In the genomic region with DNA sequence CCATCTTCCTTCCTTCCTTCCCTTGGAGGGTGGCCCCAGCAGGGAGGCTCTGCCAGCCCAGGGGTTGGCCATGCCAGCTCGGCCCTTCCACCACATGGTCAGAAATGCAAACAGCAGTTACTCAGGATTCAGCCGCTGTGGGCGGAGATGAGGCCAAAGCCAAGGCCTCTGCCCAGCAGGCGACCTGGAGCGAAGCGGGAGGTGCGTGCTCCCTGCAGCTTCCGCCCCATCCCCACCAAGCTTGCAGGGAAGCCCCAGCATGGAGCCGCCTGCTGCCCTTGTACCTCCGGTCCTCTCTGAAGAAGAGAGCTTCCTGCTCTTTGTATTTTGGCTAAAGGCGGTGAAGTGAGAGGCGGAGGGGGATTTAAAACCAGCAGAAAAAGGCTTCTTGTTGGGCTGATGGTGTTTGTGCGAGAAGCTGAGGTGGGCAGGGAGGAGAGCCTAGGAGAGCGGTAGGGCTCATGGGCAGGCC, we compare ENCODE assay signal across 14 cellular contexts. TPM values are rescaled to one million over a fixed set of nuclear protein-coding genes. Genes with fewer than 3 reads are reported as not detected.
DNase-seq lines count a peak whose midpoint lies in the region; ATAC-seq, FAIRE-seq and TF ChIP-seq lines count a peak whose summit lies in the region.
"Had no signal": no experiment of that assay in that cellular context is flagged by ENCODE, and none has a peak within 500 bp of the region (broad histone marks: within the 10 kb centered on the region; RNA-seq: fewer than 3 reads in every experiment).

No MANE protein-coding gene starts in this region.

- H3K4me2 ChIP-seq in IMR-90 (ENCODE audit: low read depth, low read length), result no peak overlapping the region

- DNase-seq in AG09309 (ENCODE audit: low read depth), result no peak
- DNase-seq in IMR-90, result no peak
- DNase-seq in astrocyte of the hippocampus (ENCODE audit: low read depth, low spot score), result peak; percentile 68
- peak; percentile 86 to 88 (median 88) for DNase-seq in right lobe of liver
- no peak for DNase-seq in activated T-cell treated with anti-CD3 and anti-CD28 coated beads, Interleukin-2, amount 50 U/mL, for 72 hours
- no peak for DNase-seq in D721Med (ENCODE audit: insufficient read length, low spot score)
- DNase-seq in NOMO-1 treated with DMSO at 0.1 percent for 48 hours (lab: John Stamatoyannopoulos, UW; ENCODE audit: unreplicated experiment), result no peak
- DNase-seq: CD8-positive, alpha-beta T cell; thyroid gland had no signal

- peak overlapping the region; percentile 10 for H4K5ac ChIP-seq in IMR-90 (ENCODE audit: low read depth, low read length)

- peak overlapping the region; percentile 47 for H2AK5ac ChIP-seq in IMR-90 (ENCODE audit: low read depth, low read length)

- H3K27ac Mint-ChIP-seq in activated T-cell treated with anti-CD3 and anti-CD28 coated beads, Interleukin-2, amount 50 U/mL, for 72 hours, result no peak overlapping the region
- H3K27ac Mint-ChIP-seq: activated T-helper 1 cell treated with anti-CD3 and anti-CD28 coated beads, Interleukin-12 subunit alpha, Interleukin-12 subunit beta, Interleukin-2, Interleukin-4 antibody, amounts not matched to agents 30 ng/mL and 10 ng/mL and 1 ng/mL, durations not matched to agents 14 hours and 24 hours and 36 hours; CD8-positive, alpha-beta T cell; T-helper 2 cell treated with Interferon-gamma antibody and Interleukin-4, amounts not matched to agents 5 μg/mL and 100 μg/mL, for 36 hours had no signal

- H3K36me3 ChIP-seq in IMR-90 (ENCODE audit: control insufficient read depth, insufficient read depth, low read length) (peaks cover 8% of the 10 kb centered on the region; the same call in 1 of the 2 replicates), right lobe of liver (peaks cover 0 to 31% (median 6%) of the 10 kb centered on the region in 4 donors)

- CTCF ChIA-PET in IMR-90 (lab: Yijun Ruan, JAX), result interaction anchor here (0.6 kb wide), 2 partner anchors 13 to 827 kb away, joined by 3 read pairs; no protein-coding TSS in a partner anchor

- peak overlapping the region; percentile 67 for H3K14ac ChIP-seq in IMR-90 (replicated peaks; ENCODE audit: low read depth, low read length)

- H3K4me1 ChIP-seq in IMR-90 (ENCODE audit: control insufficient read depth, insufficient read depth, low read length) (peaks cover 17% of the 10 kb centered on the region), right lobe of liver (peaks cover 0 to 18% (median 9%) of the 10 kb centered on the region in 4 donors)

- TF ChIP-seq RAD21 in IMR-90 (IDR thresholded peaks at IDR 0.05; ENCODE audit: low read length), result 0 out of 2 replicates have a peak, but pooled peaks have one; percentile 5

- TF ChIP-seq CTCF in AG09309 (IDR thresholded peaks at IDR 0.05; ENCODE audit: control insufficient read depth, insufficient read depth, low read depth, low read length, missing control alignments), result peak; percentile 0
- peak; percentile 9; the same call in 1 of the 2 replicates for TF ChIP-seq CTCF in IMR-90 (conservative IDR thresholded peaks at IDR 0.05; ENCODE audit: low read depth, low read length)
- TF ChIP-seq CTCF in right lobe of liver (IDR thresholded peaks at IDR 0.05), result peak; percentile 13 to 42 (median 22)
- TF ChIP-seq CTCF in D721Med (IDR thresholded peaks at IDR 0.05; ENCODE audit: insufficient read depth, missing control alignments), result no peak

- intact Hi-C loops in IMR-90 (cut with micrococcal nuclease) (no loop called here), right lobe of liver (cut with DNase I) (no loop called here)

- POLR2A ChIA-PET in IMR-90 (lab: Charles Lee; ENCODE audit: unreplicated experiment), result no interaction called here

- WGBS in IMR-90 (ENCODE audit: extremely low coverage in 2 of 2, insufficient read length in 1 of 2), 2 experiments, result 56% methylated on average over 4 of the region's 14 CpGs; no CpG with 5 or more reads in 1 of the 2 experiments
- 55% methylated on average over 10 of the region's 14 CpGs for WGBS in right lobe of liver (ENCODE audit: insufficient coverage, low coverage, low lambda C conversion rate, missing lambda C conversion rate)

- 0 out of 2 replicates have a peak overlapping the region, but pooled peaks have one; percentile 25 for H3K56ac ChIP-seq in IMR-90 (ENCODE audit: extremely low read depth, insufficient read depth, low read length)

- H3K9me3 Mint-ChIP-seq in activated T-cell treated with anti-CD3 and anti-CD28 coated beads, Interleukin-2, amount 50 U/mL, for 72 hours, result no peaks in the 10 kb centered on the region
- H3K9me3 Mint-ChIP-seq: activated T-helper 1 cell treated with anti-CD3 and anti-CD28 coated beads, Interleukin-12 subunit alpha, Interleukin-12 subunit beta, Interleukin-2, Interleukin-4 antibody, amounts not matched to agents 30 ng/mL and 10 ng/mL and 1 ng/mL, durations not matched to agents 14 hours and 24 hours and 36 hours; CD8-positive, alpha-beta T cell; central memory CD8-positive, alpha-beta T cell; T-helper 2 cell treated with Interferon-gamma antibody and Interleukin-4, amounts not matched to agents 5 μg/mL and 100 μg/mL, for 36 hours had no signal

- H3K27ac ChIP-seq in IMR-90 (ENCODE audit: insufficient read depth, low read length) (0 out of 2 replicates have a peak overlapping the region, but pooled peaks have one; percentile 7), right lobe of liver (peak overlapping the region in 2 of 3 donors; percentile 54 to 68)
- H3K27ac ChIP-seq: thyroid gland had no signal

- dilution Hi-C loops in IMR-90 (cut with HindIII; ENCODE audit: low sequenced_read_pairs, unreplicated experiment), result no loop called here

- no peak for FAIRE-seq in D721Med (lab: Jason Lieb, UNC)

- no peak overlapping the region for H3K4me3 Mint-ChIP-seq in activated T-cell treated with anti-CD3 and anti-CD28 coated beads, Interleukin-2, amount 50 U/mL, for 72 hours
- H3K4me3 Mint-ChIP-seq: activated T-helper 1 cell treated with anti-CD3 and anti-CD28 coated beads, Interleukin-12 subunit alpha, Interleukin-12 subunit beta, Interleukin-2, Interleukin-4 antibody, amounts not matched to agents 30 ng/mL and 10 ng/mL and 1 ng/mL, durations not matched to agents 14 hours and 24 hours and 36 hours; CD8-positive, alpha-beta T cell; central memory CD8-positive, alpha-beta T cell; T-helper 2 cell treated with Interferon-gamma antibody and Interleukin-4, amounts not matched to agents 5 μg/mL and 100 μg/mL, for 36 hours had no signal

- no peaks in the 10 kb centered on the region for H3K27me3 ChIP-seq in IMR-90 (ENCODE audit: control insufficient read depth, insufficient read depth, low read length)
- H3K27me3 ChIP-seq in right lobe of liver, result no peaks in the 10 kb centered on the region
- H3K27me3 ChIP-seq: thyroid gland had no signal

- H3K4me3 ChIP-seq in AG09309 (ENCODE audit: control insufficient read depth, low read depth, low read length) (no peak overlapping the region), IMR-90 (ENCODE audit: insufficient read depth, low read depth, low read length) (no peak overlapping the region), right lobe of liver (no peak overlapping the region)
- H3K4me3 ChIP-seq: lung, thyroid gland had no signal

- peak overlapping the region; percentile 73; the same call in 2 of the 3 replicates for H2BK15ac ChIP-seq in IMR-90 (ENCODE audit: low read depth, low read length)

- peak overlapping the region; percentile 40 to 92 for H4K8ac ChIP-seq in IMR-90 (ENCODE audit: low read depth in 2 of 2, low read length in 2 of 2)

- no peak overlapping the region for H2BK5ac ChIP-seq in IMR-90 (ENCODE audit: low read depth, low read length, poor library complexity, severe bottlenecking)

- peak overlapping the region; percentile 46 for H2AFZ ChIP-seq in IMR-90 (replicated peaks; ENCODE audit: low read length, poor library complexity)

- peak overlapping the region; percentile 60; the same call in 1 of the 2 replicates for H3K23ac ChIP-seq in IMR-90 (ENCODE audit: low read depth, low read length)

- H2BK120ac ChIP-seq in IMR-90 (ENCODE audit: low read depth, low read length), result peak overlapping the region; percentile 93

- no peaks in the 10 kb centered on the region for H4K20me1 ChIP-seq in IMR-90 (ENCODE audit: insufficient read depth, low read length)

- H3K27me3 Mint-ChIP-seq in activated T-cell treated with anti-CD3 and anti-CD28 coated beads, Interleukin-2, amount 50 U/mL, for 72 hours (ENCODE audit: low read depth), result no peaks in the 10 kb centered on the region

- peak overlapping the region; percentile 82 for H3K4ac ChIP-seq in IMR-90 (ENCODE audit: low read depth, low read length)

- H4K91ac ChIP-seq in IMR-90 (ENCODE audit: insufficient read depth, low read depth, low read length), result peak overlapping the region; percentile 84

- BruUV-seq in IMR-90 (replicated peaks; lab: Mats Ljungman, UMichigan), result no TSS peak

- peaks cover 22% of the 10 kb centered on the region; the same call in 1 of the 2 replicates for H3K9me1 ChIP-seq in IMR-90 (ENCODE audit: insufficient read depth, low read length)

- H2AK9ac ChIP-seq in IMR-90 (replicated peaks; ENCODE audit: low read depth, low read length, poor library complexity), result peak overlapping the region; percentile 74

- in situ Hi-C loops in IMR-90 (cut with MboI; ENCODE audit: low sequenced_read_pairs), result no loop called here

- no peak overlapping the region for H3K9ac ChIP-seq in IMR-90 (ENCODE audit: low read depth, low read length)

- H3K9me3 ChIP-seq in IMR-90 (ENCODE audit: control insufficient read depth, insufficient read depth, low read length) (no peaks in the 10 kb centered on the region), right lobe of liver (no peaks in the 10 kb centered on the region)
- H3K9me3 ChIP-seq: thyroid gland had no signal

- no peaks in the 10 kb centered on the region for H3K4me1 Mint-ChIP-seq in activated T-cell treated with anti-CD3 and anti-CD28 coated beads, Interleukin-2, amount 50 U/mL, for 72 hours (ENCODE audit: low read depth)
- H3K4me1 Mint-ChIP-seq: central memory CD8-positive, alpha-beta T cell had no signal

- H3K18ac ChIP-seq in IMR-90 (ENCODE audit: low read depth, low read length), result peak overlapping the region; percentile 1; the same call in 1 of the 2 replicates

- peaks cover 0 to 15% of the 10 kb centered on the region in 2 experiments; a peak in 1 of 4 replicates for H3K79me1 ChIP-seq in IMR-90 (ENCODE audit: low read depth in 1 of 2, low read length in 2 of 2)

- H3K36me3 Mint-ChIP-seq in activated T-cell treated with anti-CD3 and anti-CD28 coated beads, Interleukin-2, amount 50 U/mL, for 72 hours (ENCODE audit: insufficient read depth in 2 of 2), result no peaks in the 10 kb centered on the region
- H3K36me3 Mint-ChIP-seq: CD8-positive, alpha-beta T cell had no signal

- ATAC-seq in IMR-90 (ENCODE audit: low read depth) (peak; percentile 77), right lobe of liver (peak; percentile 93 to 96 (median 94)), HG02970 (IDR thresholded peaks at IDR 0.05; ENCODE audit: low FRiP score, unreplicated experiment) (no peak)
- ATAC-seq in activated T-cell treated with anti-CD3 and anti-CD28 coated beads, Interleukin-2, amount 50 U/mL, for 72 hours (replicated peaks in 1 of 2), result no peak
- ATAC-seq: CD8-positive, alpha-beta T cell had no signal

- no peak for TF ChIP-seq POLR2A in IMR-90 (IDR thresholded peaks at IDR 0.05; ENCODE audit: low read depth, low read length)
- peak; percentile 11 for TF ChIP-seq POLR2A in right lobe of liver (IDR thresholded peaks at IDR 0.05)

- peak overlapping the region; percentile 58 for H2BK20ac ChIP-seq in IMR-90 (ENCODE audit: low read depth, low read length)

RNA-seq across cellular contexts. Expression of a gene that starts 50.4 kb away (rescaled TPM):
- total RNA-seq in IMR-90 (2012; rRNA removed) (4.1 and 4.4 TPM in 2 replicates), right lobe of liver (100 to 1,000 TPM in 3 of 6 experiments, 10 to 100 TPM in 3; 32.1 to 292 (median 78.0) TPM)
- 8.0 and 10.7 TPM in 2 replicates for polyA plus RNA-seq in IMR-90 (2012; rRNA removed)
- 3.8 and 9.8 TPM in 2 replicates for polyA plus RNA-seq in IMR-90 (2012; cell fraction: cytosol; rRNA removed)
- 20.0 and 34.3 TPM in 2 replicates for polyA plus RNA-seq in IMR-90 (2012; cell fraction: nucleus; rRNA removed; ENCODE audit: low replicate concordance)
- total RNA-seq in activated T-cell treated with anti-CD3 and anti-CD28 coated beads, Interleukin-2, amount 50 U/mL, for 72 hours, result not detected
- total RNA-seq: activated T-helper 1 cell treated with anti-CD3 and anti-CD28 coated beads, Interleukin-12 subunit alpha, Interleukin-12 subunit beta, Interleukin-2, Interleukin-4 antibody, amounts not matched to agents 30 ng/mL and 10 ng/mL and 1 ng/mL, durations not matched to agents 14 hours and 24 hours and 36 hours; CD8-positive, alpha-beta T cell had no signal

Comparison
In these comparisons a context has a peak if more than half of its experiments do, and no peak if none do; other contexts are left out.
1. DNase-seq: peak in astrocyte of the hippocampus (single experiment) and right lobe of liver (3 of 3); none in AG09309 (single experiment), IMR-90 (single experiment), activated T-cell treated with anti-CD3 and anti-CD28 coated beads, Interleukin-2, amount 50 U/mL, for 72 hours (0 of 2), D721Med (single experiment) and NOMO-1 treated with DMSO at 0.1 percent for 48 hours (single experiment).
2. ATAC-seq: peak in IMR-90 (single experiment) and right lobe of liver (4 of 4); none in activated T-cell treated with anti-CD3 and anti-CD28 coated beads, Interleukin-2, amount 50 U/mL, for 72 hours (0 of 2) and HG02970 (single experiment).